In the genomic region with DNA sequence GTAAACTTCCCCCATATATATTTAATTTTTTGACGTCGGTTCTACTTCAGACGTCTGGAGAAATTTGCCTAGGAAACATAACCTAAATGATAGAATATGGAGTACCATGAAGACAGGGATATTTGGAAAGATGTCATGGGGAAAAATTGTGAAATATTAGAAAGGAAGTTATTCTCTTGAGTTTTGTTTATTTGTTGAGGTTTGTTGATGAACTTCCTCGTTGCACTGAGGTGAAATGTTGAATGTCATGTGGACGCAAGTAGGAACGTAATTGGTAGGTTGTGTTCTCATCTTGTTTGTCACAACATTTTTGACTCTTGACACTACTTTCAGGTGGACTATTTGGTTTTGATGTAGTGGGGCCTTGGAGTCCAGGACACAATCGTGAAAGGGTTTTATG, we compare ENCODE assay signal across 8 cellular contexts. TPM values are rescaled to one million over a fixed set of nuclear protein-coding genes. Genes with fewer than 3 reads are reported as not detected.
DNase-seq lines count a peak whose midpoint lies in the region; ATAC-seq and TF ChIP-seq lines count a peak whose summit lies in the region.

No MANE protein-coding gene starts in this region.

- CTCF ChIA-PET in activated CD8-positive, alpha-beta T cell treated with anti-CD3 and anti-CD28 coated beads for 36 hours (lab: Charles Lee), result no interaction called here

- no peak for TF ChIP-seq CTCF in activated CD8-positive, alpha-beta T cell treated with anti-CD3 and anti-CD28 coated beads for 36 hours (IDR thresholded peaks at IDR 0.05)
- TF ChIP-seq CTCF in suprapubic skin (IDR thresholded peaks at IDR 0.05), result no peak

- no peaks in the 10 kb centered on the region for H3K9me3 ChIP-seq in suprapubic skin

- ATAC-seq in activated CD8-positive, alpha-beta T cell treated with anti-CD3 and anti-CD28 coated beads for 36 hours, result no peak
- ATAC-seq in HG03095 (IDR thresholded peaks at IDR 0.05; ENCODE audit: unreplicated experiment) (no peak), GM18498 (IDR thresholded peaks at IDR 0.05; ENCODE audit: unreplicated experiment) (no peak), GM18907 (IDR thresholded peaks at IDR 0.05; ENCODE audit: unreplicated experiment) (no peak)

- TF ChIP-seq POLR2A in suprapubic skin (IDR thresholded peaks at IDR 0.05), result no peak

- peaks cover 2% of the 10 kb centered on the region for H3K9me3 Mint-ChIP-seq in activated T-cell treated with anti-CD3 and anti-CD28 coated beads, Interleukin-2, amount 50 U/mL, for 24 hours
- no peaks in the 10 kb centered on the region for H3K9me3 Mint-ChIP-seq in activated CD8-positive, alpha-beta T cell treated with anti-CD3 and anti-CD28 coated beads for 36 hours

- no peaks in the 10 kb centered on the region for H3K36me3 ChIP-seq in suprapubic skin

- peak overlapping the region; percentile 99 for H3K27ac ChIP-seq in suprapubic skin

- TF ChIP-seq EP300 in suprapubic skin (IDR thresholded peaks at IDR 0.05), result no peak

- no peaks in the 10 kb centered on the region for H3K27me3 ChIP-seq in suprapubic skin

- intact Hi-C loops in activated CD8-positive, alpha-beta T cell treated with anti-CD3 and anti-CD28 coated beads for 36 hours (cut with micrococcal nuclease), result no loop called here

- H3K4me1 ChIP-seq in suprapubic skin, result peaks cover 56% of the 10 kb centered on the region

- H3K36me3 Mint-ChIP-seq in activated T-cell treated with anti-CD3 and anti-CD28 coated beads, Interleukin-2, amount 50 U/mL, for 24 hours (ENCODE audit: low read depth), result peaks cover 6% of the 10 kb centered on the region
- H3K36me3 Mint-ChIP-seq in activated CD8-positive, alpha-beta T cell treated with anti-CD3 and anti-CD28 coated beads for 36 hours (ENCODE audit: low read depth), result no peaks in the 10 kb centered on the region

- DNase-seq in activated T-cell treated with anti-CD3 and anti-CD28 coated beads, Interleukin-2, amount 50 U/mL, for 24 hours, result no peak
- DNase-seq in activated T-cell treated with anti-CD3 and anti-CD28 coated beads, Interleukin-2, amount 50 U/mL, for 1 hour, result no peak
- no peak for DNase-seq in activated CD8-positive, alpha-beta T cell treated with anti-CD3 and anti-CD28 coated beads for 36 hours
- DNase-seq in iris pigment epithelial cell (ENCODE audit: low read depth), result peak; percentile 67
- no peak for DNase-seq in suprapubic skin (ENCODE audit: low spot score in 2 of 2)

- WGBS in suprapubic skin, result 56% methylated on average over 7 of the region's 7 CpGs

- H3K27me3 Mint-ChIP-seq in activated T-cell treated with anti-CD3 and anti-CD28 coated beads, Interleukin-2, amount 50 U/mL, for 24 hours, result peaks cover 3% of the 10 kb centered on the region
- no peaks in the 10 kb centered on the region for H3K27me3 Mint-ChIP-seq in activated CD8-positive, alpha-beta T cell treated with anti-CD3 and anti-CD28 coated beads for 36 hours

- H3K27ac Mint-ChIP-seq in activated T-cell treated with anti-CD3 and anti-CD28 coated beads, Interleukin-2, amount 50 U/mL, for 24 hours, result no peak overlapping the region
- H3K27ac Mint-ChIP-seq in activated CD8-positive, alpha-beta T cell treated with anti-CD3 and anti-CD28 coated beads for 36 hours, result no peak overlapping the region

- H3K4me1 Mint-ChIP-seq in activated T-cell treated with anti-CD3 and anti-CD28 coated beads, Interleukin-2, amount 50 U/mL, for 24 hours (ENCODE audit: low read depth), result peaks cover 43% of the 10 kb centered on the region
- H3K4me1 Mint-ChIP-seq in activated CD8-positive, alpha-beta T cell treated with anti-CD3 and anti-CD28 coated beads for 36 hours (ENCODE audit: low read depth), result peaks cover 28% of the 10 kb centered on the region

- H3K4me3 Mint-ChIP-seq in activated T-cell treated with anti-CD3 and anti-CD28 coated beads, Interleukin-2, amount 50 U/mL, for 24 hours, result peak overlapping the region; percentile 85
- H3K4me3 Mint-ChIP-seq in activated CD8-positive, alpha-beta T cell treated with anti-CD3 and anti-CD28 coated beads for 36 hours, result peak overlapping the region; percentile 81

- POLR2A ChIA-PET in activated CD8-positive, alpha-beta T cell treated with anti-CD3 and anti-CD28 coated beads for 36 hours (lab: Charles Lee), result no interaction called here

- peak overlapping the region; percentile 99 for H3K4me3 ChIP-seq in suprapubic skin

RNA-seq across cellular contexts. Expression of a gene that starts 1.3 kb away (rescaled TPM):
- total RNA-seq in activated CD8-positive, alpha-beta T cell treated with anti-CD3 and anti-CD28 coated beads for 36 hours, result 1 to 10 TPM; 7.8 to 8.4 TPM
- total RNA-seq in suprapubic skin, result 100 to 1,000 TPM in 1 of 4 donors, 10 to 100 TPM in 3; 62.7 to 130 (median 88.3) TPM

Comparison
In these comparisons a context has a peak if more than half of its experiments do, and no peak if none do; other contexts are left out.
1. RNA of a gene that starts 1.3 kb away (total RNA-seq): 62.7 to 130 TPM in suprapubic skin; 7.8 to 8.4 TPM in activated CD8-positive, alpha-beta T cell treated with anti-CD3 and anti-CD28 coated beads for 36 hours; every median in the first group is over 4 times any median in the second.